Comparison of ENCODE assay signal across 21 cellular contexts in genomic region chr1:161952603-161953172, GRCh38.
"Had no signal": no experiment of that assay in that cellular context is flagged by ENCODE, and none has a peak within 500 bp of the region (broad histone marks: within the 10 kb centered on the region; RNA-seq: fewer than 3 reads in every experiment).

No MANE protein-coding gene starts in this region.

- H3K9me3 ChIP-seq: body of pancreas, gastroesophageal sphincter, ovary, right lobe of liver, spleen, stomach, thoracic aorta had no signal

- DNase-seq: activated B cell treated with CpG ODN at 0.5 μM for 24 hours; activated CD4-positive, alpha-beta T cell treated with anti-CD3 and anti-CD28 coated beads for 48 hours; activated CD8-positive, alpha-beta T cell treated with anti-CD3 and anti-CD28 coated beads for 36 hours; activated gamma-delta T cell; activated T-cell treated with anti-CD3 and anti-CD28 coated beads, Interleukin-2, amount 50 U/mL, for 48 hours; amniotic stem cell; body of pancreas; central memory CD4-positive, alpha-beta T cell; effector CD8-positive, alpha-beta T cell; naive B cell; ovary; right lobe of liver; spleen; stomach had no signal

- H3K36me3 ChIP-seq: gastroesophageal sphincter, neural progenitor cell, ovary, right lobe of liver, stomach, thoracic aorta had no signal

- H3K27ac ChIP-seq: body of pancreas, coronary artery, gastroesophageal sphincter, hepatocyte, neural progenitor cell, ovary, right lobe of liver had no signal

- H3K4me2 ChIP-seq: hepatocyte, neural progenitor cell had no signal

- H3K4me1 ChIP-seq: neural progenitor cell, right lobe of liver had no signal

- FAIRE-seq: keratinocyte had no signal

- ATAC-seq: activated CD8-positive, alpha-beta T cell treated with anti-CD3 and anti-CD28 coated beads for 36 hours; body of pancreas; gastroesophageal sphincter; left lobe of liver had no signal

- H2AFZ ChIP-seq: hepatocyte, neural progenitor cell had no signal

- H3K9ac ChIP-seq: neural progenitor cell had no signal

- H3K27me3 ChIP-seq: body of pancreas, gastroesophageal sphincter, hepatocyte, neural progenitor cell, ovary, right lobe of liver, spleen, stomach had no signal

- H3K4me3 ChIP-seq: body of pancreas, coronary artery, gastroesophageal sphincter, hepatocyte, neural progenitor cell, ovary, right lobe of liver, spleen, stomach, thoracic aorta had no signal
